In genomic region chr12:5348491-5348890, GRCh38 we compare ENCODE assay signal across 19 cellular contexts.
"Had no signal": no experiment of that assay in that cellular context is flagged by ENCODE, and none has a peak within 500 bp of the region (broad histone marks: within the 10 kb centered on the region; RNA-seq: fewer than 3 reads in every experiment).

No MANE protein-coding gene starts in this region.

- H3K27me3 Mint-ChIP-seq: activated naive CD4-positive, alpha-beta T cell treated with anti-CD3 and anti-CD28 coated beads, Interleukin-2, amount 10 ng/mL, durations not matched to agents 7 days and 5 days had no signal

- H3K4me3 Mint-ChIP-seq: activated CD4-positive, alpha-beta T cell treated with anti-CD3 and anti-CD28 coated beads, Interleukin-2, amount 10 ng/mL, durations not matched to agents 7 days and 5 days; activated naive CD4-positive, alpha-beta T cell treated with anti-CD3 and anti-CD28 coated beads, Interleukin-2, amount 10 ng/mL, durations not matched to agents 7 days and 5 days; immature natural killer cell; natural killer cell; type B pancreatic cell; WTC11 had no signal

- H3K36me3 Mint-ChIP-seq: activated naive CD4-positive, alpha-beta T cell treated with anti-CD3 and anti-CD28 coated beads, Interleukin-2, amount 10 ng/mL, durations not matched to agents 7 days and 5 days; immature natural killer cell; WTC11 had no signal

- ATAC-seq: left colon, mucosa of descending colon, natural killer cell, sciatic nerve, WTC11 had no signal

- H3K27ac Mint-ChIP-seq: activated CD4-positive, alpha-beta T cell treated with anti-CD3 and anti-CD28 coated beads, Interleukin-2, amount 10 ng/mL, durations not matched to agents 7 days and 5 days; activated naive CD4-positive, alpha-beta T cell treated with anti-CD3 and anti-CD28 coated beads, Interleukin-2, amount 10 ng/mL, durations not matched to agents 7 days and 5 days; activated T-helper 2 cell treated with anti-CD3 and anti-CD28 coated beads, Interferon-gamma antibody, Interleukin-2, Interleukin-4, amounts not matched to agents 10 μg/mL and 5 μg/mL and 100 μg/mL, durations not matched to agents 14 hours and 24 hours and 36 hours; immature natural killer cell; natural killer cell; progenitor cell of endocrine pancreas; type B pancreatic cell; WTC11 had no signal

- H3K27ac ChIP-seq: coronary artery had no signal

- H3K9me3 ChIP-seq: mucosa of descending colon had no signal

- H3K4me3 ChIP-seq: coronary artery, mucosa of descending colon had no signal

- H3K4me1 Mint-ChIP-seq: activated CD4-positive, alpha-beta T cell treated with anti-CD3 and anti-CD28 coated beads, Interleukin-2, amount 10 ng/mL, durations not matched to agents 7 days and 5 days; activated naive CD4-positive, alpha-beta T cell treated with anti-CD3 and anti-CD28 coated beads, Interleukin-2, amount 10 ng/mL, durations not matched to agents 7 days and 5 days; immature natural killer cell; natural killer cell had no signal

- DNase-seq: activated CD4-positive, alpha-beta T cell treated with anti-CD3 and anti-CD28 coated beads, Interleukin-2, amount 10 ng/mL, durations not matched to agents 7 days and 5 days; activated CD8-positive, alpha-beta memory T cell treated with anti-CD3 and anti-CD28 coated beads for 24 hours; activated naive CD4-positive, alpha-beta T cell treated with anti-CD3 and anti-CD28 coated beads, Interleukin-2, amount 10 ng/mL, durations not matched to agents 7 days and 5 days; central memory CD4-positive, alpha-beta T cell; effector CD4-positive, alpha-beta T cell; immature natural killer cell; left colon; mucosa of descending colon; natural killer cell; nucleus accumbens; stimulated activated CD4-positive, alpha-beta T cell treated with anti-CD3 and anti-CD28 coated beads, Interleukin-2, amount 100 ng/mL, for 48 hours; stimulated activated naive CD4-positive, alpha-beta T cell treated with Interleukin-2 at 50 U/mL for 16 hours; T-helper 1 cell had no signal

- H3K9me3 Mint-ChIP-seq: activated naive CD4-positive, alpha-beta T cell treated with anti-CD3 and anti-CD28 coated beads, Interleukin-2, amount 10 ng/mL, durations not matched to agents 7 days and 5 days; activated T-helper 2 cell treated with anti-CD3 and anti-CD28 coated beads, Interferon-gamma antibody, Interleukin-2, Interleukin-4, amounts not matched to agents 10 μg/mL and 5 μg/mL and 100 μg/mL, durations not matched to agents 14 hours and 24 hours and 36 hours; type B pancreatic cell; WTC11 had no signal
